In genomic region chr1:165345502-165345901, GRCh38 we compare ENCODE assay signal across 27 cellular contexts. TPM values are rescaled to one million over a fixed set of nuclear protein-coding genes. Genes with fewer than 3 reads are reported as not detected.
"Had no signal": no experiment of that assay in that cellular context is flagged by ENCODE, and none has a peak within 500 bp of the region (broad histone marks: within the 10 kb centered on the region; RNA-seq: fewer than 3 reads in every experiment).

No MANE protein-coding gene starts in this region.

- DNase-seq: KBM-7; MV-4-11; NCI-H1048; NCI-H1105; NCI-H1417; NCI-H146; NCI-H1694 treated with DMSO at 0.1 percent for 48 hours; NCI-H1930; NCI-H2081; NCI-H2107; NCI-H2227 treated with DMSO at 0.1 percent for 48 hours; NCI-H524; NCI-H526 treated with DMSO at 0.1 percent for 48 hours; NK-92 treated with Interleukin-12 subunit alpha and Interleukin-12 subunit beta, amount 100 ng/mL, for 24 hours; PC-3; SHP77; SK-N-SH; SW 1271 had no signal

- H3K4me1 Mint-ChIP-seq: IgD-negative memory B cell had no signal

- H3K4me2 ChIP-seq: SK-N-SH had no signal

- H3K27ac ChIP-seq: RWPE1 had no signal

- H3K36me3 Mint-ChIP-seq: IgD-negative memory B cell had no signal

- H3K9me3 ChIP-seq: SK-N-SH had no signal

- H3K9ac ChIP-seq: SK-N-SH had no signal

- ATAC-seq: Panc1, PC-3 had no signal

RNA-seq across cellular contexts. Expression of gene LMX1A, which starts 11.0 kb away (rescaled TPM):
- total RNA-seq: HT1080, LHCN-M2, MCF 10A, NCI-H460, OCI-LY7, PC-3, SK-MEL-5 had no signal
- polyA plus RNA-seq: IgD-negative memory B cell, SK-N-SH had no signal
